In genomic region chr1:151957098-151957497, GRCh38 we compare ENCODE assay signal across 9 cellular contexts.
"Had no signal": no experiment of that assay in that cellular context is flagged by ENCODE, and none has a peak within 500 bp of the region (broad histone marks: within the 10 kb centered on the region; RNA-seq: fewer than 3 reads in every experiment).

No MANE protein-coding gene starts in this region.

- H3K27ac ChIP-seq: HL-60 had no signal

- DNase-seq: H9, HCEC 1CT, HFFc6, KG1 had no signal

- ATAC-seq: GM23338, HepG2 had no signal

- H3K4me2 ChIP-seq: GM23338 had no signal

- H2AFZ ChIP-seq: GM23338 had no signal

- H3K4me3 ChIP-seq: GM23338 had no signal

- FAIRE-seq: H1, H54, HepG2 had no signal
